8 cellular contexts compared by ENCODE assay signal in genomic region chr10:62804384-62805138, GRCh38. TPM values are rescaled to one million over a fixed set of nuclear protein-coding genes. Genes with fewer than 3 reads are reported as not detected.
DNase-seq lines count a peak whose midpoint lies in the region; ATAC-seq lines count a peak whose summit lies in the region.

TSS of gene ADO (plus strand) at chr10:62804720. CDS start at chr10:62805060, 340 bp downstream.

- H3K4me3 Mint-ChIP-seq in CD4-positive, alpha-beta memory T cell = peak within 1 kb of the TSS; percentile 91 to 99 (median 96)

- H3K36me3 Mint-ChIP-seq in CD4-positive, alpha-beta memory T cell = peaks cover 13 to 25% of the 10 kb centered on the region in 2 donors

- no peaks in the 10 kb centered on the region for H3K9me3 Mint-ChIP-seq in CD4-positive, alpha-beta memory T cell

- no peaks in the 10 kb centered on the region for H3K9me3 ChIP-seq in CD4-positive, alpha-beta memory T cell (ENCODE audit: control insufficient read depth in 1 of 2, low read length in 2 of 2)
- no peaks in the 10 kb centered on the region for H3K9me3 ChIP-seq in effector memory CD4-positive, alpha-beta T cell (ENCODE audit: control insufficient read depth, low read length)

- POLR2A ChIA-PET in CD4-positive, alpha-beta memory T cell (lab: Charles Lee; ENCODE audit: partially characterized antibody) = interaction anchor here (0.7 to 6.7 kb wide), 14 partner anchors 12 to 903 kb away, joined by 3 to 109 read pairs (median 4); partner anchors contain the start of genes ARID5B, EGR2 and NRBF2
- POLR2A ChIA-PET in activated CD8-positive, alpha-beta memory T cell treated with anti-CD3 and anti-CD28 coated beads for 36 hours (lab: Charles Lee) = interaction anchor here (0.6 to 2.2 kb wide), 8 partner anchors 8 to 190 kb away, joined by 3 to 16 read pairs (median 4); partner anchors contain the start of gene EGR2

- peak; percentile 80 to 86 (median 83) for DNase-seq in CD4-positive, alpha-beta memory T cell
- DNase-seq in NCI-H82 (lab: John Stamatoyannopoulos, UW) = peak; percentile 90
- DNase-seq in effector memory CD4-positive, alpha-beta T cell = peak; percentile 58 to 69 (median 69)
- DNase-seq in medulla oblongata (ENCODE audit: extremely low spot score) = peak; percentile 93
- DNase-seq in stimulated activated CD8-positive, alpha-beta memory T cell treated with anti-CD3 and anti-CD28 coated beads, Interleukin-12 subunit alpha, Interleukin-12 subunit beta, amount 100 ng/mL, for 1 hour (ENCODE audit: low read depth) = peak; percentile 67

- ATAC-seq in GM19438 (IDR thresholded peaks at IDR 0.05; ENCODE audit: low read depth, unreplicated experiment) (peak; percentile 82), HG03565 (IDR thresholded peaks at IDR 0.05; ENCODE audit: unreplicated experiment) (peak; percentile 78)

- peak within 1 kb of the TSS; percentile 60 to 88 for H3K4me3 ChIP-seq in CD4-positive, alpha-beta memory T cell (ENCODE audit: low read length in 2 of 2)
- peak within 1 kb of the TSS; percentile 88 for H3K4me3 ChIP-seq in effector memory CD4-positive, alpha-beta T cell (ENCODE audit: insufficient read depth, low read depth, low read length, poor library complexity, severe bottlenecking)

- H3K4me1 ChIP-seq in CD4-positive, alpha-beta memory T cell (ENCODE audit: insufficient read depth, low read length) = peaks cover 35% of the 10 kb centered on the region
- H3K4me1 ChIP-seq in effector memory CD4-positive, alpha-beta T cell (ENCODE audit: control insufficient read depth, insufficient read depth, low read length, poor library complexity, severe bottlenecking) = peaks cover 21% of the 10 kb centered on the region

- no peaks in the 10 kb centered on the region for H3K27me3 ChIP-seq in CD4-positive, alpha-beta memory T cell (ENCODE audit: insufficient read depth, low read length)
- H3K27me3 ChIP-seq in effector memory CD4-positive, alpha-beta T cell (replicated peaks; ENCODE audit: control insufficient read depth, insufficient read depth, low read length, poor library complexity, severe bottlenecking) = no peaks in the 10 kb centered on the region

- no peaks in the 10 kb centered on the region for H3K27me3 Mint-ChIP-seq in CD4-positive, alpha-beta memory T cell

- H3K36me3 ChIP-seq in CD4-positive, alpha-beta memory T cell (ENCODE audit: insufficient read depth, low read length) = no peaks in the 10 kb centered on the region
- no peaks in the 10 kb centered on the region for H3K36me3 ChIP-seq in effector memory CD4-positive, alpha-beta T cell (ENCODE audit: control insufficient read depth, insufficient read depth, low read length)

- peak within 1 kb of the TSS; percentile 83 for H3K27ac ChIP-seq in CD4-positive, alpha-beta memory T cell (ENCODE audit: low read depth, low read length)
- peak within 1 kb of the TSS; percentile 94 for H3K27ac ChIP-seq in effector memory CD4-positive, alpha-beta T cell (ENCODE audit: insufficient read depth, low read length, poor library complexity, severe bottlenecking)

- CTCF ChIA-PET in CD4-positive, alpha-beta memory T cell (lab: Charles Lee; ENCODE audit: partially characterized antibody) = interaction anchor here (0.6 to 4.0 kb wide), 7 partner anchors 12 to 353 kb away, joined by 3 to 45 read pairs (median 7); partner anchors contain the start of gene EGR2
- CTCF ChIA-PET in activated CD8-positive, alpha-beta memory T cell treated with anti-CD3 and anti-CD28 coated beads for 36 hours (lab: Charles Lee) = interaction anchor here (0.5 to 1.4 kb wide), 3 partner anchors 12 to 330 kb away, joined by 3 to 6 read pairs (median 4); partner anchors contain the start of gene EGR2

- peak within 1 kb of the TSS; percentile 96 to 100 (median 99) for H3K27ac Mint-ChIP-seq in CD4-positive, alpha-beta memory T cell

- intact Hi-C loops in CD4-positive, alpha-beta memory T cell (cut with micrococcal nuclease) = loop anchor here (1.0 kb wide), 6 partner anchors 12 to 861 kb away; partner anchors contain the start of genes EGR2 and NRBF2

- H3K4me1 Mint-ChIP-seq in CD4-positive, alpha-beta memory T cell = peaks cover 22 to 45% (median 33%) of the 10 kb centered on the region in 4 donors

RNA-seq across cellular contexts. Expression of gene ADO, which starts in this region (rescaled TPM):
- total RNA-seq in CD4-positive, alpha-beta memory T cell = 10 to 100 TPM; 18.6 to 19.1 TPM
- polyA plus RNA-seq in CD4-positive, alpha-beta memory T cell = 1 to 10 TPM in 1 of 2 donors, under 1 TPM in 1; 1.00 to 4.7 TPM
- 10 to 100 TPM; 33.4 to 34.4 TPM for total RNA-seq in activated CD8-positive, alpha-beta memory T cell treated with anti-CD3 and anti-CD28 coated beads for 36 hours

Comparison
In these comparisons a context has a peak if more than half of its experiments do, and no peak if none do; other contexts are left out.
1. Peak in every context shown above with its lines: DNase-seq, ATAC-seq, H3K4me3 ChIP-seq and H3K27ac ChIP-seq.